Comparison of ENCODE assay signal across 18 cellular contexts in the genomic region with DNA sequence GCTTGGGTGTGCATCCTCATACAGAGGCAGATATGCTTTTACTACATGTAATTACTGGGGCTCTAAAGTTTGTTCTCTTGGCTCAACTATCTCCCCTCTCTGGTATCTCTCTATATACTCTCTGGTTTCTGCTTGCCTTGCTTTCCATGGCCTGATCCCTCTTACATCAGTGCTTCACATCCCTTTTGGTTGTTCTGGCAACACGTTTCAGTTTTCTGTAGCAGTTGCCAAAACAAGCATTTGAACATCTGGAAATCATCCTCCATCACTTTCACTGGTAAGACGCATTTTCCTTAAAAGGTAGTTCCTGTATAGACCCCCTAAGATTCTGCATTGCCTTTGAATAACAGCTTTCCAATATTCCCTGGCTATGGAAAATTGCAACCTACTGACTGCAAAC. TPM values are rescaled to one million over a fixed set of nuclear protein-coding genes. Genes with fewer than 3 reads are reported as not detected.
DNase-seq lines count a peak whose midpoint lies in the region; ATAC-seq lines count a peak whose summit lies in the region.
"Had no signal": no experiment of that assay in that cellular context is flagged by ENCODE, and none has a peak within 500 bp of the region (broad histone marks: within the 10 kb centered on the region; RNA-seq: fewer than 3 reads in every experiment).

No MANE protein-coding gene starts in this region.

- H4K91ac ChIP-seq in neuronal stem cell (ENCODE audit: low read depth, low read length, poor library complexity): no peak overlapping the region

- ATAC-seq in HG02759 (IDR thresholded peaks at IDR 0.05; ENCODE audit: unreplicated experiment): no peak
- ATAC-seq in HG03457 (IDR thresholded peaks at IDR 0.05; ENCODE audit: unreplicated experiment): no peak
- ATAC-seq in HG03432 (IDR thresholded peaks at IDR 0.05; ENCODE audit: unreplicated experiment): no peak
- ATAC-seq: activated CD4-positive, CD25-positive, alpha-beta regulatory T cell treated with anti-CD3 and anti-CD28 coated beads, Interleukin-2, amount 50 U/mL, for 24 hours; activated naive CD8-positive, alpha-beta T cell treated with anti-CD3 and anti-CD28 coated beads, Interleukin-2, amount 50 U/mL, for 24 hours; effector memory CD8-positive, alpha-beta T cell; gastroesophageal sphincter had no signal

- no peak overlapping the region for H2BK12ac ChIP-seq in neuronal stem cell (ENCODE audit: low read length)

- H3K36me3 ChIP-seq in adipocyte (ENCODE audit: control insufficient read depth, insufficient read depth, low read length, severe bottlenecking) (peaks cover 5% of the 10 kb centered on the region), neuronal stem cell (replicated peaks in 1 of 2; ENCODE audit: control insufficient read depth in 2 of 2, insufficient read depth in 2 of 2, low read length in 2 of 2) (no peaks in the 10 kb centered on the region)
- H3K36me3 ChIP-seq: gastroesophageal sphincter, SJCRH30, uterus had no signal

- WGBS in neuronal stem cell (ENCODE audit: extremely low coverage in 2 of 2, insufficient read length in 2 of 2, insufficient replicate concordance in 1 of 2), 2 donors: no CpG with 5 or more reads among the region's 2 CpGs

- H3K27ac ChIP-seq in neuronal stem cell (replicated peaks; ENCODE audit: low read length): no peak overlapping the region
- H3K27ac ChIP-seq: gastroesophageal sphincter, SJCRH30, uterus had no signal

- H3K79me1 ChIP-seq in neuronal stem cell (ENCODE audit: low read depth, low read length): no peaks in the 10 kb centered on the region

- peaks cover 83% of the 10 kb centered on the region for H3K4me1 ChIP-seq in adipocyte (ENCODE audit: control insufficient read depth, insufficient read depth, low read length)
- peaks cover 0 to 4% of the 10 kb centered on the region in 2 donors for H3K4me1 ChIP-seq in neuronal stem cell (ENCODE audit: control insufficient read depth in 2 of 2, insufficient read depth in 1 of 2, low read depth in 1 of 2, low read length in 2 of 2)
- H3K4me1 ChIP-seq: uterus had no signal

- no peak overlapping the region for H2AFZ ChIP-seq in neuronal stem cell (ENCODE audit: low read length)

- peak overlapping the region; percentile 31 for H3K4me2 ChIP-seq in neuronal stem cell (ENCODE audit: insufficient read depth, low read length, poor library complexity, severe bottlenecking)

- no peak overlapping the region for H2AK5ac ChIP-seq in neuronal stem cell (ENCODE audit: low read depth, low read length)

- H3K23ac ChIP-seq in neuronal stem cell (ENCODE audit: low read depth, low read length, poor library complexity): no peak overlapping the region

- no peak overlapping the region for H3K18ac ChIP-seq in neuronal stem cell (ENCODE audit: low read length)

- no peak overlapping the region for H3K14ac ChIP-seq in neuronal stem cell (ENCODE audit: low read length)

- no peaks in the 10 kb centered on the region for H3K9me3 ChIP-seq in adipocyte (ENCODE audit: control insufficient read depth, low read length)
- H3K9me3 ChIP-seq in neuronal stem cell (replicated peaks in 1 of 2; ENCODE audit: control insufficient read depth in 2 of 2, insufficient read depth in 1 of 2, low read depth in 1 of 2, low read length in 2 of 2): peaks cover 0 to 2% of the 10 kb centered on the region in 2 donors
- H3K9me3 ChIP-seq: gastroesophageal sphincter, SJCRH30, uterus had no signal

- H4K8ac ChIP-seq in neuronal stem cell (ENCODE audit: low read depth, low read length): no peak overlapping the region

- H3K4me3 ChIP-seq in adipocyte (ENCODE audit: low read length) (peak overlapping the region; percentile 1), neuronal stem cell (ENCODE audit: low read length in 2 of 2) (no peak overlapping the region)
- H3K4me3 ChIP-seq: gastroesophageal sphincter, SJCRH30, uterus had no signal

- no peaks in the 10 kb centered on the region for H3K27me3 ChIP-seq in adipocyte (replicated peaks; ENCODE audit: control insufficient read depth, insufficient read depth, low read length)
- no peaks in the 10 kb centered on the region for H3K27me3 ChIP-seq in neuronal stem cell (ENCODE audit: control insufficient read depth in 3 of 3, insufficient read depth in 3 of 3, low read depth in 1 of 3, low read length in 3 of 3)
- H3K27me3 ChIP-seq: gastroesophageal sphincter, SJCRH30, uterus had no signal

- H3K9ac ChIP-seq in adipocyte (ENCODE audit: low read length): no peak overlapping the region
- H3K9ac ChIP-seq in neuronal stem cell (ENCODE audit: low read depth, low read length, poor library complexity): no peak overlapping the region

- DNase-seq in AG20443 (ENCODE audit: low spot score) (peak; percentile 31), adipocyte (ENCODE audit: low read depth) (peak; percentile 56), fibroblast of the conjunctiva (ENCODE audit: low read depth) (peak; percentile 97), neuronal stem cell (ENCODE audit: low spot score) (no peak), HPDE6-E6E7 (ENCODE audit: extremely low spot score) (no peak)
- DNase-seq: activated naive CD8-positive, alpha-beta T cell treated with anti-CD3 and anti-CD28 coated beads, Interleukin-2, amount 50 U/mL, for 24 hours; effector memory CD8-positive, alpha-beta T cell; GF-D8; mammary epithelial cell; NCI-H2029 treated with DMSO at 0.1 percent for 48 hours; SJCRH30; stimulated activated CD4-positive, alpha-beta T cell treated with anti-CD3 and anti-CD28 coated beads, Interleukin-1b, Interleukin-23, amount 100 ng/mL, for 48 hours; uterus had no signal

- no peak overlapping the region for H2BK120ac ChIP-seq in neuronal stem cell (ENCODE audit: low read depth, low read length)

- H3K4ac ChIP-seq in neuronal stem cell (ENCODE audit: low read length): no peak overlapping the region

- H2BK15ac ChIP-seq in neuronal stem cell (ENCODE audit: low read length): no peak overlapping the region

- H2BK5ac ChIP-seq in neuronal stem cell (ENCODE audit: low read length): no peak overlapping the region

RNA-seq across cellular contexts. Expression of a gene that starts 26.0 kb away (rescaled TPM):
- 29.1 TPM for polyA plus RNA-seq in neuronal stem cell (2013, experiment 1 of 2)
- polyA plus RNA-seq in neuronal stem cell (2013, experiment 2 of 2): 29.4 TPM

Comparison
In these comparisons a context has a peak if more than half of its experiments do, and no peak if none do; other contexts are left out.
1. DNase-seq: peak in AG20443 (single experiment), adipocyte (single experiment) and fibroblast of the conjunctiva (single experiment); none in neuronal stem cell (single experiment) and HPDE6-E6E7 (single experiment).